8 cellular contexts compared by ENCODE assay signal in genomic region chr17:16872836-16873653, GRCh38.
A peak's percentile ranks its signal among the peaks of the same experiment; 100 is the strongest.
DNase-seq lines count a peak whose midpoint lies in the region; ATAC-seq and TF ChIP-seq lines count a peak whose summit lies in the region.

No MANE protein-coding gene starts in this region.

- H3K27me3 ChIP-seq in SK-N-SH (ENCODE audit: insufficient read depth) (no peaks in the 10 kb centered on the region), colonic mucosa (no peaks in the 10 kb centered on the region)

- intact Hi-C loops in colonic mucosa (cut with DNase I), result no loop called here
- intact Hi-C loops in activated T-helper 2 cell treated with anti-CD3 and anti-CD28 coated beads, Interferon-gamma antibody, Interleukin-2, Interleukin-4, amounts not matched to agents 10 μg/mL and 5 μg/mL and 100 μg/mL, durations not matched to agents 14 hours and 24 hours and 36 hours (cut with micrococcal nuclease), result no loop called here

- POLR2A ChIA-PET in SK-N-SH (lab: Yijun Ruan, JAX), result no interaction called here
- POLR2A ChIA-PET in naive thymus-derived CD8-positive, alpha-beta T cell (lab: Charles Lee), result no interaction called here

- H3K36me3 ChIP-seq in SK-N-SH (replicated peaks in 1 of 2; ENCODE audit: control insufficient read depth in 1 of 2, insufficient read depth in 2 of 2, low read length in 1 of 2) (no peaks in the 10 kb centered on the region), colonic mucosa (no peaks in the 10 kb centered on the region)

- H3K9ac ChIP-seq in SK-N-SH (no peak overlapping the region), colonic mucosa (ENCODE audit: low read depth in 2 of 2, low read length in 2 of 2) (no peak overlapping the region)

- peaks cover 0 to 11% (median 0%) of the 10 kb centered on the region in 3 donors for H3K36me3 Mint-ChIP-seq in naive thymus-derived CD8-positive, alpha-beta T cell
- H3K36me3 Mint-ChIP-seq in activated T-helper 2 cell treated with anti-CD3 and anti-CD28 coated beads, Interferon-gamma antibody, Interleukin-2, Interleukin-4, amounts not matched to agents 10 μg/mL and 5 μg/mL and 100 μg/mL, durations not matched to agents 14 hours and 24 hours and 36 hours (ENCODE audit: low read depth), result no peaks in the 10 kb centered on the region

- H3K79me2 ChIP-seq in SK-N-SH (ENCODE audit: insufficient read depth), result no peaks in the 10 kb centered on the region

- peak; percentile 4 for DNase-seq in CMK (ENCODE audit: low read depth)
- DNase-seq in HCEC 1CT, result peak; percentile 51
- peak; percentile 83 for DNase-seq in SK-N-SH
- peak; percentile 64 for DNase-seq in colonic mucosa
- DNase-seq in naive thymus-derived CD8-positive, alpha-beta T cell, result peak in 4 of 10 donors; percentile 7 to 27 (median 12)
- no peak for DNase-seq in activated T-helper 2 cell treated with anti-CD3 and anti-CD28 coated beads, Interferon-gamma antibody, Interleukin-2, Interleukin-4, amounts not matched to agents 10 μg/mL and 5 μg/mL and 100 μg/mL, durations not matched to agents 14 hours and 24 hours and 36 hours (ENCODE audit: low spot score)
- no peak for DNase-seq in central memory CD4-positive, alpha-beta T cell

- H3F3A ChIP-seq in SK-N-SH (replicated peaks; ENCODE audit: insufficient read depth), result no peaks in the 10 kb centered on the region

- H3K9me3 Mint-ChIP-seq in naive thymus-derived CD8-positive, alpha-beta T cell, result peaks cover 0 to 14% (median 3%) of the 10 kb centered on the region in 9 donors
- H3K9me3 Mint-ChIP-seq in activated T-helper 2 cell treated with anti-CD3 and anti-CD28 coated beads, Interferon-gamma antibody, Interleukin-2, Interleukin-4, amounts not matched to agents 10 μg/mL and 5 μg/mL and 100 μg/mL, durations not matched to agents 14 hours and 24 hours and 36 hours, result no peaks in the 10 kb centered on the region

- no peak overlapping the region for H3K4me2 ChIP-seq in SK-N-SH

- H4K20me1 ChIP-seq in SK-N-SH (ENCODE audit: insufficient read depth), result no peaks in the 10 kb centered on the region

- 34% methylated on average over 12 of the region's 12 CpGs for WGBS in SK-N-SH (ENCODE audit: low lambda C conversion rate)

- H2AFZ ChIP-seq in SK-N-SH (ENCODE audit: low read depth), result no peak overlapping the region

- no peak for TF ChIP-seq EP300 in SK-N-SH (IDR thresholded peaks at IDR 0.05; ENCODE audit: borderline replicate concordance in 1 of 2, low read depth in 1 of 2, low read length in 1 of 2)

- H3K4me3 ChIP-seq in SK-N-SH (ENCODE audit: low read depth in 2 of 2, low read length in 1 of 2) (no peak overlapping the region), colonic mucosa (no peak overlapping the region)

- CTCF ChIA-PET in SK-N-SH (lab: Yijun Ruan, JAX), result interaction anchor here (0.6 to 1.3 kb wide), 2 partner anchors 13 to 348 kb away, joined by 3 to 4 read pairs; no protein-coding TSS in a partner anchor

- H3K27ac ChIP-seq in SK-N-SH (ENCODE audit: low read depth in 2 of 2, low read length in 1 of 2), result no peak overlapping the region
- no peak overlapping the region for H3K27ac ChIP-seq in colonic mucosa

- H3K4me3 Mint-ChIP-seq in naive thymus-derived CD8-positive, alpha-beta T cell, result no peak overlapping the region
- H3K4me3 Mint-ChIP-seq in activated T-helper 2 cell treated with anti-CD3 and anti-CD28 coated beads, Interferon-gamma antibody, Interleukin-2, Interleukin-4, amounts not matched to agents 10 μg/mL and 5 μg/mL and 100 μg/mL, durations not matched to agents 14 hours and 24 hours and 36 hours (ENCODE audit: low read depth), result no peak overlapping the region

- peak; percentile 38; the same call in 1 of the 2 replicates for TF ChIP-seq RAD21 in SK-N-SH (IDR thresholded peaks at IDR 0.05; ENCODE audit: low read length)

- H3K9me3 ChIP-seq in SK-N-SH, result no peaks in the 10 kb centered on the region
- H3K9me3 ChIP-seq in colonic mucosa, result no peaks in the 10 kb centered on the region

- H3K9me2 ChIP-seq in SK-N-SH, result no peaks in the 10 kb centered on the region

- no peaks in the 10 kb centered on the region for H3K4me1 Mint-ChIP-seq in naive thymus-derived CD8-positive, alpha-beta T cell
- no peaks in the 10 kb centered on the region for H3K4me1 Mint-ChIP-seq in activated T-helper 2 cell treated with anti-CD3 and anti-CD28 coated beads, Interferon-gamma antibody, Interleukin-2, Interleukin-4, amounts not matched to agents 10 μg/mL and 5 μg/mL and 100 μg/mL, durations not matched to agents 14 hours and 24 hours and 36 hours (ENCODE audit: low read depth)

- ATAC-seq in naive thymus-derived CD8-positive, alpha-beta T cell, result peak; percentile 30 to 42
- no peak for ATAC-seq in GM21528 (IDR thresholded peaks at IDR 0.05; ENCODE audit: low FRiP score, unreplicated experiment)

- H3K27me3 Mint-ChIP-seq in naive thymus-derived CD8-positive, alpha-beta T cell, result peaks cover 0 to 6% (median 0%) of the 10 kb centered on the region in 5 donors
- H3K27me3 Mint-ChIP-seq in activated T-helper 2 cell treated with anti-CD3 and anti-CD28 coated beads, Interferon-gamma antibody, Interleukin-2, Interleukin-4, amounts not matched to agents 10 μg/mL and 5 μg/mL and 100 μg/mL, durations not matched to agents 14 hours and 24 hours and 36 hours (ENCODE audit: low read depth), result no peaks in the 10 kb centered on the region

- TF ChIP-seq CTCF in SK-N-SH (IDR thresholded peaks at IDR 0.05) (peak; percentile 62), colonic mucosa (IDR thresholded peaks at IDR 0.05) (peak; percentile 61)

- H3K4me1 ChIP-seq in SK-N-SH (ENCODE audit: control insufficient read depth in 1 of 2, insufficient read depth in 2 of 2, low read depth in 1 of 2, low read length in 1 of 2) (no peaks in the 10 kb centered on the region), colonic mucosa (no peaks in the 10 kb centered on the region)

- H3K27ac Mint-ChIP-seq in naive thymus-derived CD8-positive, alpha-beta T cell, result no peak overlapping the region
- H3K27ac Mint-ChIP-seq in activated T-helper 2 cell treated with anti-CD3 and anti-CD28 coated beads, Interferon-gamma antibody, Interleukin-2, Interleukin-4, amounts not matched to agents 10 μg/mL and 5 μg/mL and 100 μg/mL, durations not matched to agents 14 hours and 24 hours and 36 hours, result no peak overlapping the region

TF ChIP-seq in SK-N-SH, 30 proteins besides CTCF, POLR2A, EP300 and RAD21:
- TF ChIP-seq, protein P1, sequence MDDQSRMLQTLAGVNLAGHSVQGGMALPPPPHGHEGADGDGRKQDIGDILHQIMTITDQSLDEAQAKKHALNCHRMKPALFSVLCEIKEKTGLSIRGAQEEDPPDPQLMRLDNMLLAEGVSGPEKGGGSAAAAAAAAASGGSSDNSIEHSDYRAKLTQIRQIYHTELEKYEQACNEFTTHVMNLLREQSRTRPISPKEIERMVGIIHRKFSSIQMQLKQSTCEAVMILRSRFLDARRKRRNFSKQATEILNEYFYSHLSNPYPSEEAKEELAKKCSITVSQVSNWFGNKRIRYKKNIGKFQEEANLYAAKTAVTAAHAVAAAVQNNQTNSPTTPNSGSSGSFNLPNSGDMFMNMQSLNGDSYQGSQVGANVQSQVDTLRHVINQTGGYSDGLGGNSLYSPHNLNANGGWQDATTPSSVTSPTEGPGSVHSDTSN (IDR thresholded peaks at IDR 0.05), result no peak
- TF ChIP-seq SMC3 (IDR thresholded peaks at IDR 0.05; ENCODE audit: low read depth, low read length), result peak; percentile 24

Comparison
In these comparisons a context has a peak if more than half of its experiments do, and no peak if none do; other contexts are left out.
1. DNase-seq: peak in CMK (single experiment), HCEC 1CT (single experiment), SK-N-SH (single experiment) and colonic mucosa (single experiment); none in activated T-helper 2 cell treated with anti-CD3 and anti-CD28 coated beads, Interferon-gamma antibody, Interleukin-2, Interleukin-4, amounts not matched to agents 10 μg/mL and 5 μg/mL and 100 μg/mL, durations not matched to agents 14 hours and 24 hours and 36 hours (single experiment) and central memory CD4-positive, alpha-beta T cell (single experiment).